ENCODE assay signal across 1 cellular context in the genomic region with DNA sequence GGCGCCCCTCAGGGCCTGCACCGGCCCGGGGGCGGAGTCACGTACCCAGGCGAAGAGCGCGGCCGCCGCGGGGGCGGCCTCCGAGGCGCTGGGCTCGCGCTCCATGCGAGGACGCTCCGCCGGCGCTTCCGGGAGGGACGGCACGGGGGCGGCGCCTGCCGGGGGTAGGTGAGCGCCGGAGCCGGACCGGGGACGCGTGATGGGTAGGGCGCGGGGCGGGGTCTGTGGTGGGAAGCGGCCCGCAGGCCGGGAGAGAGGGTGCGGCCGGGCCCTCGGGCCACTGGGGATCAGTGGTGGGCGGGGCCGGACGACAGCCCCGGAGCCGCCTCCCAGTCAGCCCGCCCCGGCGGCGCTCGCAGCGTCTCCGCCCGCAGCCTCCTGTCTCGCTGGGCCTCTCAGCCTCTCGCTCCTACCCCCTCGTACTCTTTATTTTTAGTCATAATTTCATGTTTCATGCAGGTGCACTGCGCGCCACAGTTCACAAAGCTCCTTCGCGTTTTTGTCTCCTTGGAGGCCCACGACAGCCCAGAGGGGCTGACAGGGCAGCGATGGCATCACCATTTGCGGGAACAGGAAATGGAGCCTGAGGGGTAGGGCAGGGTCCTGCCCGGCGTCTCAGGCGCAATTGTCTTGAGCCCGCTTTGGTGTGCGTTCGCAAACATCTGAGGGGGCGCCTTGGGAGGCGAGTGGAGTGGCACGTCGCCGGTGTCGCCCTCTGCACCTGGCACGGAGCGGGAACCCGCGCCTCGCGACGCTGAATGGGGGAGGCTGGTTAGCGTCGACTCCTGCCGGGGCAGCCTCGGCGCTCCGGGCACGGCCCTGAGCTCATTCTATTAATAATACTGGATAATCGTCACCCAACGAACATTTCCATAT.
TF ChIP-seq lines count a peak whose summit lies in the region.

A gene (minus strand): TSS at position 142 of the 876 bp plus-strand sequence. CDS start 37 bp downstream, at position 105.

TF ChIP-seq in HepG2, 621 proteins besides CTCF, POLR2A, EP300 and RAD21 (continued from another document and continues in another):
- TF ChIP-seq LCORL (IDR thresholded peaks at IDR 0.05) (no peak), LCORL (CRISPR knock-in tag; IDR thresholded peaks at IDR 0.05) (peak; percentile 69), ATM (IDR thresholded peaks at IDR 0.05; ENCODE audit: borderline replicate concordance) (no peak), ZNF572 (CRISPR knock-in tag; IDR thresholded peaks at IDR 0.05) (no peak), KDM5B (CRISPR knock-in tag; IDR thresholded peaks at IDR 0.05; ENCODE audit: borderline replicate concordance) (peak; percentile 75; the same call in 1 of the 2 replicates), CHD4 (IDR thresholded peaks at IDR 0.05; ENCODE audit: borderline replicate concordance, low read length) (no peak), CAMTA2 (CRISPR knock-in tag; IDR thresholded peaks at IDR 0.05; ENCODE audit: borderline replicate concordance) (no peak), NFKBIZ (CRISPR knock-in tag; IDR thresholded peaks at IDR 0.05) (no peak; the same call in 1 of the 2 replicates), ZNF607 (CRISPR knock-in tag; IDR thresholded peaks at IDR 0.05; ENCODE audit: borderline replicate concordance) (peak; percentile 52), ZNF776 (CRISPR knock-in tag; IDR thresholded peaks at IDR 0.05) (peak; percentile 84; the same call in 1 of the 2 replicates), NR2F1 (CRISPR knock-in tag; IDR thresholded peaks at IDR 0.05) (no peak), HNRNPL (IDR thresholded peaks at IDR 0.05; ENCODE audit: low read depth, low read length) (peak; percentile 77; the same call in 1 of the 2 replicates), ZNF333 (CRISPR knock-in tag; IDR thresholded peaks at IDR 0.05; ENCODE audit: borderline replicate concordance) (peak; percentile 40; the same call in 1 of the 2 replicates), ZNF354B (CRISPR knock-in tag; IDR thresholded peaks at IDR 0.05) (0 out of 2 replicates have a peak, but pooled peaks have one; percentile 59), TBX2 (CRISPR knock-in tag; IDR thresholded peaks at IDR 0.05; ENCODE audit: borderline replicate concordance) (peak; percentile 70), ZNF782 (CRISPR knock-in tag; IDR thresholded peaks at IDR 0.05; ENCODE audit: borderline replicate concordance) (peak; percentile 75; the same call in 1 of the 2 replicates), FOXA3 (CRISPR knock-in tag; IDR thresholded peaks at IDR 0.05) (0 out of 2 replicates have a peak, but pooled peaks have one; percentile 6), HNRNPK (IDR thresholded peaks at IDR 0.05; ENCODE audit: low read depth, low read length, poor library complexity, severe bottlenecking) (peak; percentile 66), ZNF350 (CRISPR knock-in tag; IDR thresholded peaks at IDR 0.05; ENCODE audit: borderline replicate concordance, low read depth) (no peak; the same call in 1 of the 2 replicates), RNF2 (conservative IDR thresholded peaks at IDR 0.05; ENCODE audit: low read depth) (no peak), ZNF883 (CRISPR knock-in tag; IDR thresholded peaks at IDR 0.05; ENCODE audit: not compliant biosample characterization) (no peak), MAFG (CRISPR knock-in tag; IDR thresholded peaks at IDR 0.05) (no peak), IRX3 (CRISPR knock-in tag; IDR thresholded peaks at IDR 0.05; ENCODE audit: borderline replicate concordance, low read depth) (0 out of 2 replicates have a peak, but pooled peaks have one; percentile 57), KLF6 (CRISPR knock-in tag; IDR thresholded peaks at IDR 0.05) (peak; percentile 64; the same call in 1 of the 2 replicates), KMT2B (CRISPR knock-in tag; IDR thresholded peaks at IDR 0.05) (peak; percentile 77)
- TF ChIP-seq, protein P1, sequence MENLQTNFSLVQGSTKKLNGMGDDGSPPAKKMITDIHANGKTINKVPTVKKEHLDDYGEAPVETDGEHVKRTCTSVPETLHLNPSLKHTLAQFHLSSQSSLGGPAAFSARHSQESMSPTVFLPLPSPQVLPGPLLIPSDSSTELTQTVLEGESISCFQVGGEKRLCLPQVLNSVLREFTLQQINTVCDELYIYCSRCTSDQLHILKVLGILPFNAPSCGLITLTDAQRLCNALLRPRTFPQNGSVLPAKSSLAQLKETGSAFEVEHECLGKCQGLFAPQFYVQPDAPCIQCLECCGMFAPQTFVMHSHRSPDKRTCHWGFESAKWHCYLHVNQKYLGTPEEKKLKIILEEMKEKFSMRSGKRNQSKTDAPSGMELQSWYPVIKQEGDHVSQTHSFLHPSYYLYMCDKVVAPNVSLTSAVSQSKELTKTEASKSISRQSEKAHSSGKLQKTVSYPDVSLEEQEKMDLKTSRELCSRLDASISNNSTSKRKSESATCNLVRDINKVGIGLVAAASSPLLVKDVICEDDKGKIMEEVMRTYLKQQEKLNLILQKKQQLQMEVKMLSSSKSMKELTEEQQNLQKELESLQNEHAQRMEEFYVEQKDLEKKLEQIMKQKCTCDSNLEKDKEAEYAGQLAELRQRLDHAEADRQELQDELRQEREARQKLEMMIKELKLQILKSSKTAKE (CRISPR knock-in tag; IDR thresholded peaks at IDR 0.05; ENCODE audit: borderline replicate concordance): peak; percentile 6; the same call in 1 of the 2 replicates
- TF ChIP-seq, protein P2, sequence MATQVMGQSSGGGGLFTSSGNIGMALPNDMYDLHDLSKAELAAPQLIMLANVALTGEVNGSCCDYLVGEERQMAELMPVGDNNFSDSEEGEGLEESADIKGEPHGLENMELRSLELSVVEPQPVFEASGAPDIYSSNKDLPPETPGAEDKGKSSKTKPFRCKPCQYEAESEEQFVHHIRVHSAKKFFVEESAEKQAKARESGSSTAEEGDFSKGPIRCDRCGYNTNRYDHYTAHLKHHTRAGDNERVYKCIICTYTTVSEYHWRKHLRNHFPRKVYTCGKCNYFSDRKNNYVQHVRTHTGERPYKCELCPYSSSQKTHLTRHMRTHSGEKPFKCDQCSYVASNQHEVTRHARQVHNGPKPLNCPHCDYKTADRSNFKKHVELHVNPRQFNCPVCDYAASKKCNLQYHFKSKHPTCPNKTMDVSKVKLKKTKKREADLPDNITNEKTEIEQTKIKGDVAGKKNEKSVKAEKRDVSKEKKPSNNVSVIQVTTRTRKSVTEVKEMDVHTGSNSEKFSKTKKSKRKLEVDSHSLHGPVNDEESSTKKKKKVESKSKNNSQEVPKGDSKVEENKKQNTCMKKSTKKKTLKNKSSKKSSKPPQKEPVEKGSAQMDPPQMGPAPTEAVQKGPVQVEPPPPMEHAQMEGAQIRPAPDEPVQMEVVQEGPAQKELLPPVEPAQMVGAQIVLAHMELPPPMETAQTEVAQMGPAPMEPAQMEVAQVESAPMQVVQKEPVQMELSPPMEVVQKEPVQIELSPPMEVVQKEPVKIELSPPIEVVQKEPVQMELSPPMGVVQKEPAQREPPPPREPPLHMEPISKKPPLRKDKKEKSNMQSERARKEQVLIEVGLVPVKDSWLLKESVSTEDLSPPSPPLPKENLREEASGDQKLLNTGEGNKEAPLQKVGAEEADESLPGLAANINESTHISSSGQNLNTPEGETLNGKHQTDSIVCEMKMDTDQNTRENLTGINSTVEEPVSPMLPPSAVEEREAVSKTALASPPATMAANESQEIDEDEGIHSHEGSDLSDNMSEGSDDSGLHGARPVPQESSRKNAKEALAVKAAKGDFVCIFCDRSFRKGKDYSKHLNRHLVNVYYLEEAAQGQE (IDR thresholded peaks at IDR 0.05; ENCODE audit: borderline replicate concordance in 1 of 2, low read depth in 1 of 2, low read length in 2 of 2): 0 out of 4 replicates have a peak, but pooled peaks of 1 of the 2 experiments have one; percentile 22
- TF ChIP-seq, protein P3, sequence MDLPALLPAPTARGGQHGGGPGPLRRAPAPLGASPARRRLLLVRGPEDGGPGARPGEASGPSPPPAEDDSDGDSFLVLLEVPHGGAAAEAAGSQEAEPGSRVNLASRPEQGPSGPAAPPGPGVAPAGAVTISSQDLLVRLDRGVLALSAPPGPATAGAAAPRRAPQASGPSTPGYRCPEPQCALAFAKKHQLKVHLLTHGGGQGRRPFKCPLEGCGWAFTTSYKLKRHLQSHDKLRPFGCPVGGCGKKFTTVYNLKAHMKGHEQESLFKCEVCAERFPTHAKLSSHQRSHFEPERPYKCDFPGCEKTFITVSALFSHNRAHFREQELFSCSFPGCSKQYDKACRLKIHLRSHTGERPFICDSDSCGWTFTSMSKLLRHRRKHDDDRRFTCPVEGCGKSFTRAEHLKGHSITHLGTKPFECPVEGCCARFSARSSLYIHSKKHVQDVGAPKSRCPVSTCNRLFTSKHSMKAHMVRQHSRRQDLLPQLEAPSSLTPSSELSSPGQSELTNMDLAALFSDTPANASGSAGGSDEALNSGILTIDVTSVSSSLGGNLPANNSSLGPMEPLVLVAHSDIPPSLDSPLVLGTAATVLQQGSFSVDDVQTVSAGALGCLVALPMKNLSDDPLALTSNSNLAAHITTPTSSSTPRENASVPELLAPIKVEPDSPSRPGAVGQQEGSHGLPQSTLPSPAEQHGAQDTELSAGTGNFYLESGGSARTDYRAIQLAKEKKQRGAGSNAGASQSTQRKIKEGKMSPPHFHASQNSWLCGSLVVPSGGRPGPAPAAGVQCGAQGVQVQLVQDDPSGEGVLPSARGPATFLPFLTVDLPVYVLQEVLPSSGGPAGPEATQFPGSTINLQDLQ (CRISPR knock-in tag; IDR thresholded peaks at IDR 0.05): no peak
- TF ChIP-seq, protein P4, sequence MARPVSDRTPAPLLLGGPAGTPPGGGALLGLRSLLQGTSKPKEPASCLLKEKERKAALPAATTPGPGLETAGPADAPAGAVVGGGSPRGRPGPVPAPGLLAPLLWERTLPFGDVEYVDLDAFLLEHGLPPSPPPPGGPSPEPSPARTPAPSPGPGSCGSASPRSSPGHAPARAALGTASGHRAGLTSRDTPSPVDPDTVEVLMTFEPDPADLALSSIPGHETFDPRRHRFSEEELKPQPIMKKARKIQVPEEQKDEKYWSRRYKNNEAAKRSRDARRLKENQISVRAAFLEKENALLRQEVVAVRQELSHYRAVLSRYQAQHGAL (CRISPR knock-in tag; IDR thresholded peaks at IDR 0.05; ENCODE audit: not compliant biosample characterization): no peak
- TF ChIP-seq, protein P5, sequence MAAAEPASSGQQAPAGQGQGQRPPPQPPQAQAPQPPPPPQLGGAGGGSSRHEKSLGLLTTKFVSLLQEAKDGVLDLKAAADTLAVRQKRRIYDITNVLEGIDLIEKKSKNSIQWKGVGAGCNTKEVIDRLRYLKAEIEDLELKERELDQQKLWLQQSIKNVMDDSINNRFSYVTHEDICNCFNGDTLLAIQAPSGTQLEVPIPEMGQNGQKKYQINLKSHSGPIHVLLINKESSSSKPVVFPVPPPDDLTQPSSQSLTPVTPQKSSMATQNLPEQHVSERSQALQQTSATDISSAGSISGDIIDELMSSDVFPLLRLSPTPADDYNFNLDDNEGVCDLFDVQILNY (CRISPR knock-in tag; conservative IDR thresholded peaks at IDR 0.05): no peak
- TF ChIP-seq, protein P6, sequence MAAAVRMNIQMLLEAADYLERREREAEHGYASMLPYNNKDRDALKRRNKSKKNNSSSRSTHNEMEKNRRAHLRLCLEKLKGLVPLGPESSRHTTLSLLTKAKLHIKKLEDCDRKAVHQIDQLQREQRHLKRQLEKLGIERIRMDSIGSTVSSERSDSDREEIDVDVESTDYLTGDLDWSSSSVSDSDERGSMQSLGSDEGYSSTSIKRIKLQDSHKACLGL (CRISPR knock-in tag; IDR thresholded peaks at IDR 0.05): peak; percentile 58; the same call in 1 of the 2 replicates
- TF ChIP-seq, protein P7, sequence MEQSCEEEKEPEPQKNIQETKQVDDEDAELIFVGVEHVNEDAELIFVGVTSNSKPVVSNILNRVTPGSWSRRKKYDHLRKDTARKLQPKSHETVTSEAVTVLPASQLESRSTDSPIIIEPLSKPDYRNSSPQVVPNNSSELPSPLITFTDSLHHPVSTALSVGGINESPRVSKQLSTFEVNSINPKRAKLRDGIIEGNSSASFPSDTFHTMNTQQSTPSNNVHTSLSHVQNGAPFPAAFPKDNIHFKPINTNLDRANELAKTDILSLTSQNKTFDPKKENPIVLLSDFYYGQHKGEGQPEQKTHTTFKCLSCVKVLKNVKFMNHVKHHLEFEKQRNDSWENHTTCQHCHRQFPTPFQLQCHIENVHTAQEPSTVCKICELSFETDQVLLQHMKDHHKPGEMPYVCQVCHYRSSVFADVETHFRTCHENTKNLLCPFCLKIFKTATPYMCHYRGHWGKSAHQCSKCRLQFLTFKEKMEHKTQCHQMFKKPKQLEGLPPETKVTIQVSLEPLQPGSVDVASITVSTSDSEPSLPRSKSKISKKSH (CRISPR knock-in tag; IDR thresholded peaks at IDR 0.05; ENCODE audit: borderline replicate concordance): peak; percentile 89
- TF ChIP-seq, protein P8, sequence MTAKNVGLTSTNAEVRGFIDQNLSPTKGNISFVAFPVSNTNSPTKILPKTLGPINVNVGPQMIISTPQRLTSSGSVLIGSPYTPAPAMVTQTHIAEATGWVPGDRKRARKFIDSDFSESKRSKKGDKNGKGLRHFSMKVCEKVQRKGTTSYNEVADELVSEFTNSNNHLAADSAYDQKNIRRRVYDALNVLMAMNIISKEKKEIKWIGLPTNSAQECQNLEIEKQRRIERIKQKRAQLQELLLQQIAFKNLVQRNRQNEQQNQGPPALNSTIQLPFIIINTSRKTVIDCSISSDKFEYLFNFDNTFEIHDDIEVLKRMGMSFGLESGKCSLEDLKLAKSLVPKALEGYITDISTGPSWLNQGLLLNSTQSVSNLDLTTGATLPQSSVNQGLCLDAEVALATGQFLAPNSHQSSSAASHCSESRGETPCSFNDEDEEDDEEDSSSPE (CRISPR knock-in tag; IDR thresholded peaks at IDR 0.05): peak; percentile 33; the same call in 1 of the 2 replicates
- TF ChIP-seq, protein P9, sequence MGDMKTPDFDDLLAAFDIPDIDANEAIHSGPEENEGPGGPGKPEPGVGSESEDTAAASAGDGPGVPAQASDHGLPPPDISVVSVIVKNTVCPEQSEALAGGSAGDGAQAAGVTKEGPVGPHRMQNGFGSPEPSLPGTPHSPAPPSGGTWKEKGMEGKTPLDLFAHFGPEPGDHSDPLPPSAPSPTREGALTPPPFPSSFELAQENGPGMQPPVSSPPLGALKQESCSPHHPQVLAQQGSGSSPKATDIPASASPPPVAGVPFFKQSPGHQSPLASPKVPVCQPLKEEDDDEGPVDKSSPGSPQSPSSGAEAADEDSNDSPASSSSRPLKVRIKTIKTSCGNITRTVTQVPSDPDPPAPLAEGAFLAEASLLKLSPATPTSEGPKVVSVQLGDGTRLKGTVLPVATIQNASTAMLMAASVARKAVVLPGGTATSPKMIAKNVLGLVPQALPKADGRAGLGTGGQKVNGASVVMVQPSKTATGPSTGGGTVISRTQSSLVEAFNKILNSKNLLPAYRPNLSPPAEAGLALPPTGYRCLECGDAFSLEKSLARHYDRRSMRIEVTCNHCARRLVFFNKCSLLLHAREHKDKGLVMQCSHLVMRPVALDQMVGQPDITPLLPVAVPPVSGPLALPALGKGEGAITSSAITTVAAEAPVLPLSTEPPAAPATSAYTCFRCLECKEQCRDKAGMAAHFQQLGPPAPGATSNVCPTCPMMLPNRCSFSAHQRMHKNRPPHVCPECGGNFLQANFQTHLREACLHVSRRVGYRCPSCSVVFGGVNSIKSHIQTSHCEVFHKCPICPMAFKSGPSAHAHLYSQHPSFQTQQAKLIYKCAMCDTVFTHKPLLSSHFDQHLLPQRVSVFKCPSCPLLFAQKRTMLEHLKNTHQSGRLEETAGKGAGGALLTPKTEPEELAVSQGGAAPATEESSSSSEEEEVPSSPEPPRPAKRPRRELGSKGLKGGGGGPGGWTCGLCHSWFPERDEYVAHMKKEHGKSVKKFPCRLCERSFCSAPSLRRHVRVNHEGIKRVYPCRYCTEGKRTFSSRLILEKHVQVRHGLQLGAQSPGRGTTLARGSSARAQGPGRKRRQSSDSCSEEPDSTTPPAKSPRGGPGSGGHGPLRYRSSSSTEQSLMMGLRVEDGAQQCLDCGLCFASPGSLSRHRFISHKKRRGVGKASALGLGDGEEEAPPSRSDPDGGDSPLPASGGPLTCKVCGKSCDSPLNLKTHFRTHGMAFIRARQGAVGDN (CRISPR knock-in tag; IDR thresholded peaks at IDR 0.05): peak; percentile 93
